ENCODE assay signal across 2 cellular contexts in genomic region chr7:128422037-128422436, GRCh38.
TF ChIP-seq lines count a peak whose summit lies in the region.

No MANE protein-coding gene starts in this region.

TF ChIP-seq in IMR-90, 13 proteins besides CTCF, POLR2A, EP300 and RAD21:
- TF ChIP-seq USF2 (IDR thresholded peaks at IDR 0.05; ENCODE audit: low read depth, low read length) (no peak), ELK1 (IDR thresholded peaks at IDR 0.05; ENCODE audit: borderline replicate concordance, low read depth, low read length) (no peak), SMC3 (IDR thresholded peaks at IDR 0.05; ENCODE audit: low read depth, low read length) (no peak), MXI1 (IDR thresholded peaks at IDR 0.05; ENCODE audit: borderline replicate concordance, low read depth, low read length) (no peak)
TF ChIP-seq in IMR-90: peak in this region for 0.

TF ChIP-seq in K562, 482 proteins besides CTCF, POLR2A, EP300 and RAD21:
- TF ChIP-seq ELF4 (CRISPR knock-in tag; IDR thresholded peaks at IDR 0.05) (peak; percentile 71; the same call in 1 of the 2 replicates), MCM3 (IDR thresholded peaks at IDR 0.05) (peak; percentile 72; the same call in 1 of the 2 replicates), ZNF740 (CRISPR knock-in tag; IDR thresholded peaks at IDR 0.05) (peak; percentile 74), ZNF740 (tag; IDR thresholded peaks at IDR 0.05) (0 out of 4 replicates have a peak, but pooled peaks of 1 of the 2 experiments have one; percentile 42), ZNF57 (CRISPR knock-in tag; IDR thresholded peaks at IDR 0.05) (no peak), HDAC6 (IDR thresholded peaks at IDR 0.05; ENCODE audit: low read depth, low read length) (no peak), ZBTB26 (CRISPR knock-in tag; IDR thresholded peaks at IDR 0.05) (peak; percentile 92), LARP7 (IDR thresholded peaks at IDR 0.05) (0 out of 2 replicates have a peak, but pooled peaks have one; percentile 23), HDAC1 (IDR thresholded peaks at IDR 0.05) (0 out of 4 replicates have a peak, but pooled peaks of 1 of the 2 experiments have one; percentile 30), THRB (CRISPR knock-in tag; conservative IDR thresholded peaks at IDR 0.05) (peak; percentile 81), MLLT1 (IDR thresholded peaks at IDR 0.05) (0 out of 4 replicates have a peak, but pooled peaks of 1 of the 2 experiments have one; percentile 51), PREB (CRISPR knock-in tag; IDR thresholded peaks at IDR 0.05) (no peak), HBP1 (CRISPR knock-in tag; IDR thresholded peaks at IDR 0.05) (peak; percentile 69; the same call in 1 of the 2 replicates), OTX1 (CRISPR knock-in tag; IDR thresholded peaks at IDR 0.05) (peak; percentile 84; the same call in 1 of the 2 replicates)
TF ChIP-seq in K562: peak in this region for 10.
